In the genomic region with DNA sequence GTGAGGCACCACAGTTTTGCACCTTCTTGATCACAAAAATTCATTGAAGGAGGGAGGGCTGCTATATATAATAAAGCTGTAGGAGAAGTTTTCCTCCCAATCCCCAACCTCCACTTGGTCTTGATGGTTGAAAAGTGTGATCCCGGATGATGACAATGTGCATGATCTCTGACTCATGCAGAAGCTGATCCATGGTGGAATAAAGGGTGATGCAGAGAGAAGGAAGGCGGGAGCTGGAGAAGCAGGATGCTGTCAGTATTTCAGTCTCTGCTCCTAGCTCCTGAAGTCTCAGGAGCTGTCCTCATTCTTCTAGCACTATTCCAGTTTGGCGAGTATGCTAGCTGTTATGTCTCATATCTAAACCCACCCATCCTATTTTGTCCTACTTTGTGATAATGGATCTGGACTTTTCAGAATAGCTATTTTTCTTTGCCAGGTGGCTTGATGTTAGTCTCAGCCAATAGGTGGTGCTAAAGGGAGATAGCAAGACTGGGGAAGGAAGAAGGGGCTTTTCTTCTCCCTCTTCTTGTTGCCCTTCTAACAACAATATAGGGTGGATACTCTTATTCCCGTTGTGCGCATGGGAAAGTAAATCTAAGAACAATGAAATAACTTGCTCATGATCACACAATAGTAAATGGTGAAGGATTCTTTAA, we compare ENCODE assay signal across 9 cellular contexts.
DNase-seq lines count a peak whose midpoint lies in the region; ATAC-seq and TF ChIP-seq lines count a peak whose summit lies in the region.
"Had no signal": no experiment of that assay in that cellular context is flagged by ENCODE, and none has a peak within 500 bp of the region (broad histone marks: within the 10 kb centered on the region; RNA-seq: fewer than 3 reads in every experiment).

No MANE protein-coding gene starts in this region.

- no peak for ATAC-seq in HG03135 (IDR thresholded peaks at IDR 0.05; ENCODE audit: unreplicated experiment)

- no peaks in the 10 kb centered on the region for H3K27me3 ChIP-seq in DOHH2 (ENCODE audit: control insufficient read depth, low read length)
- H3K27me3 ChIP-seq in effector memory CD4-positive, alpha-beta T cell (replicated peaks; ENCODE audit: control insufficient read depth, insufficient read depth, low read length, poor library complexity, severe bottlenecking) = no peaks in the 10 kb centered on the region

- H3K27ac Mint-ChIP-seq in activated naive CD8-positive, alpha-beta T cell treated with anti-CD3 and anti-CD28 coated beads for 36 hours = no peak overlapping the region
- H3K27ac Mint-ChIP-seq: stimulated activated effector memory CD8-positive, alpha-beta T cell treated with anti-CD3 and anti-CD28 coated beads, Interleukin-12 subunit alpha, Interleukin-12 subunit beta, amount 100 ng/mL, for 72 hours had no signal

- no peaks in the 10 kb centered on the region for H3K9me3 ChIP-seq in DOHH2 (ENCODE audit: control insufficient read depth, insufficient read depth, low read length)
- H3K9me3 ChIP-seq in effector memory CD4-positive, alpha-beta T cell (ENCODE audit: control insufficient read depth, low read length) = no peaks in the 10 kb centered on the region

- H3K27me3 Mint-ChIP-seq in activated naive CD8-positive, alpha-beta T cell treated with anti-CD3 and anti-CD28 coated beads for 36 hours = no peaks in the 10 kb centered on the region

- H3K4me2 ChIP-seq in DOHH2 (ENCODE audit: low read length) = no peak overlapping the region

- H3F3A ChIP-seq in DOHH2 (ENCODE audit: control insufficient read depth, insufficient read depth) = no peaks in the 10 kb centered on the region

- DNase-seq in HT-29 (ENCODE audit: low spot score) = peak; percentile 25
- peak; percentile 27 for DNase-seq in myocyte (ENCODE audit: low read depth)
- no peak for DNase-seq in effector memory CD4-positive, alpha-beta T cell
- DNase-seq in NCI-H1694 (lab: John Stamatoyannopoulos, UW) = no peak
- no peak for DNase-seq in activated naive CD8-positive, alpha-beta T cell treated with anti-CD3 and anti-CD28 coated beads for 36 hours

- peaks cover 2% of the 10 kb centered on the region for H3K4me1 Mint-ChIP-seq in activated naive CD8-positive, alpha-beta T cell treated with anti-CD3 and anti-CD28 coated beads for 36 hours
- H3K4me1 Mint-ChIP-seq: stimulated activated effector memory CD8-positive, alpha-beta T cell treated with anti-CD3 and anti-CD28 coated beads, Interleukin-12 subunit alpha, Interleukin-12 subunit beta, amount 100 ng/mL, for 72 hours had no signal

- no peaks in the 10 kb centered on the region for H3K36me3 Mint-ChIP-seq in activated naive CD8-positive, alpha-beta T cell treated with anti-CD3 and anti-CD28 coated beads for 36 hours
- H3K36me3 Mint-ChIP-seq: stimulated activated effector memory CD8-positive, alpha-beta T cell treated with anti-CD3 and anti-CD28 coated beads, Interleukin-12 subunit alpha, Interleukin-12 subunit beta, amount 100 ng/mL, for 72 hours had no signal

- no peaks in the 10 kb centered on the region for H3K36me3 ChIP-seq in DOHH2 (ENCODE audit: control insufficient read depth, low read length)
- no peaks in the 10 kb centered on the region for H3K36me3 ChIP-seq in effector memory CD4-positive, alpha-beta T cell (ENCODE audit: control insufficient read depth, insufficient read depth, low read length)

- H3K27ac ChIP-seq in DOHH2 (ENCODE audit: low read depth, low read length) (no peak overlapping the region), angular gyrus (ENCODE audit: low read depth, low read length) (peak overlapping the region; percentile 56)
- H3K27ac ChIP-seq in effector memory CD4-positive, alpha-beta T cell (ENCODE audit: insufficient read depth, low read length, poor library complexity, severe bottlenecking) = no peak overlapping the region

- no peaks in the 10 kb centered on the region for H3K4me1 ChIP-seq in DOHH2 (ENCODE audit: control insufficient read depth, low read length)
- H3K4me1 ChIP-seq in effector memory CD4-positive, alpha-beta T cell (ENCODE audit: control insufficient read depth, insufficient read depth, low read length, poor library complexity, severe bottlenecking) = no peaks in the 10 kb centered on the region

- H4K20me1 ChIP-seq in DOHH2 (ENCODE audit: control insufficient read depth, insufficient read depth, low read depth, low read length) = no peaks in the 10 kb centered on the region

- H3K9me3 Mint-ChIP-seq in activated naive CD8-positive, alpha-beta T cell treated with anti-CD3 and anti-CD28 coated beads for 36 hours = no peaks in the 10 kb centered on the region
- H3K9me3 Mint-ChIP-seq: stimulated activated effector memory CD8-positive, alpha-beta T cell treated with anti-CD3 and anti-CD28 coated beads, Interleukin-12 subunit alpha, Interleukin-12 subunit beta, amount 100 ng/mL, for 72 hours had no signal

- no peaks in the 10 kb centered on the region for H3K9me2 ChIP-seq in DOHH2 (replicated peaks; ENCODE audit: control insufficient read depth, low read length)

- TF ChIP-seq CTCF in DOHH2 (IDR thresholded peaks at IDR 0.05; ENCODE audit: low read depth, low read length, poor library complexity, severe bottlenecking) = peak; percentile 71

- H3K4me3 ChIP-seq in DOHH2 (ENCODE audit: low read length) = no peak overlapping the region
- H3K4me3 ChIP-seq in effector memory CD4-positive, alpha-beta T cell (ENCODE audit: insufficient read depth, low read depth, low read length, poor library complexity, severe bottlenecking) = no peak overlapping the region

- H3K4me3 Mint-ChIP-seq in activated naive CD8-positive, alpha-beta T cell treated with anti-CD3 and anti-CD28 coated beads for 36 hours = no peak overlapping the region
- H3K4me3 Mint-ChIP-seq: stimulated activated effector memory CD8-positive, alpha-beta T cell treated with anti-CD3 and anti-CD28 coated beads, Interleukin-12 subunit alpha, Interleukin-12 subunit beta, amount 100 ng/mL, for 72 hours had no signal

- no peaks in the 10 kb centered on the region for H3K79me2 ChIP-seq in DOHH2 (ENCODE audit: control insufficient read depth, low read length)

Comparison
In these comparisons a context has a peak if more than half of its experiments do, and no peak if none do; other contexts are left out.
1. DNase-seq: peak in HT-29 (single experiment) and myocyte (single experiment); none in effector memory CD4-positive, alpha-beta T cell (0 of 3), NCI-H1694 (single experiment) and activated naive CD8-positive, alpha-beta T cell treated with anti-CD3 and anti-CD28 coated beads for 36 hours (single experiment).